Comparison of ENCODE assay signal across 1 cellular context in genomic region chr1:44802306-44803061, GRCh38.
A peak's percentile ranks its signal among the peaks of the same experiment; 100 is the strongest.
TF ChIP-seq lines count a peak whose summit lies in the region.

No MANE protein-coding gene starts in this region.

TF ChIP-seq in K562, 482 proteins besides CTCF, POLR2A, EP300 and RAD21 (continued from another document):
- 0 out of 2 replicates have a peak, but pooled peaks have one; percentile 18 for TF ChIP-seq USF1 (CRISPR knock-in tag; IDR thresholded peaks at IDR 0.05)
- 0 out of 2 replicates have a peak, but pooled peaks have one; percentile 11 for TF ChIP-seq MYNN (IDR thresholded peaks at IDR 0.05)
- no peak for TF ChIP-seq MYNN (CRISPR knock-in tag; IDR thresholded peaks at IDR 0.05)
- TF ChIP-seq MIER1 (IDR thresholded peaks at IDR 0.05; ENCODE audit: low read depth): no peak
- TF ChIP-seq PRPF4 (IDR thresholded peaks at IDR 0.05; ENCODE audit: insufficient read depth, low read depth, low read length, poor library complexity, severe bottlenecking): peak; percentile 32
- peak; percentile 30; the same call in 1 of the 2 replicates for TF ChIP-seq KLF1 (tag; IDR thresholded peaks at IDR 0.05)
